36 cellular contexts compared by ENCODE assay signal in genomic region chr11:118694771-118695170, GRCh38. TPM values are rescaled to one million over a fixed set of nuclear protein-coding genes. Genes with fewer than 3 reads are reported as not detected.
"Had no signal": no experiment of that assay in that cellular context is flagged by ENCODE, and none has a peak within 500 bp of the region (broad histone marks: within the 10 kb centered on the region; RNA-seq: fewer than 3 reads in every experiment).

No MANE protein-coding gene starts in this region.

- H3K9me3 Mint-ChIP-seq: activated naive CD4-positive, alpha-beta T cell treated with anti-CD3 and anti-CD28 coated beads, Interleukin-2, amount 50 U/mL, for 72 hours; activated T-cell treated with anti-CD3 and anti-CD28 coated beads, Interleukin-2, amount 50 U/mL, for 4 hours; activated T-helper 2 cell treated with anti-CD3 and anti-CD28 coated beads, Interferon-gamma antibody, Interleukin-2, Interleukin-4, amounts not matched to agents 10 μg/mL and 5 μg/mL and 100 μg/mL, durations not matched to agents 14 hours and 24 hours and 36 hours; dendritic cell treated with granulocyte-macrophage colony-stimulating factor and Interleukin-4, amounts not matched to agents 40 ng/mL and 50 ng/mL, for 4 days; stimulated activated effector memory CD8-positive, alpha-beta T cell treated with anti-CD3 and anti-CD28 coated beads, Interleukin-12 subunit alpha, Interleukin-12 subunit beta, amount 100 ng/mL, for 72 hours; T-helper 1 cell treated with Interleukin-12 subunit alpha and Interleukin-12 subunit beta and Interleukin-4 antibody, amounts not matched to agents 30 μg/mL and 1 μg/mL, for 36 hours; type B pancreatic cell had no signal

- H3K4me1 ChIP-seq: breast epithelium, uterus had no signal

- H3K4me3 ChIP-seq: breast epithelium, esophagus muscularis mucosa, heart right ventricle, lower lobe of right lung, mucosa of descending colon, right lobe of liver, uterus had no signal

- H3K9me3 ChIP-seq: breast epithelium, esophagus muscularis mucosa, heart right ventricle, lower lobe of right lung, mucosa of descending colon, neutrophil, right lobe of liver, uterus had no signal

- H3K27me3 ChIP-seq: breast epithelium, esophagus muscularis mucosa, foreskin keratinocyte, heart right ventricle, neutrophil, right lobe of liver, uterus had no signal

- H3K4me3 Mint-ChIP-seq: activated CD8-positive, alpha-beta T cell treated with anti-CD3 and anti-CD28 coated beads for 36 hours; activated T-cell treated with anti-CD3 and anti-CD28 coated beads, Interleukin-2, amount 50 U/mL, for 4 hours; dendritic cell treated with granulocyte-macrophage colony-stimulating factor and Interleukin-4, amounts not matched to agents 40 ng/mL and 50 ng/mL, for 4 days; nephron progenitor cell; T-helper 1 cell treated with Interleukin-12 subunit alpha and Interleukin-12 subunit beta and Interleukin-4 antibody, amounts not matched to agents 30 μg/mL and 1 μg/mL, for 36 hours; type B pancreatic cell had no signal

- H3K27ac ChIP-seq: esophagus muscularis mucosa, foreskin keratinocyte, heart right ventricle, lower lobe of right lung, neutrophil, right lobe of liver, uterus, WERI-Rb-1 had no signal

- H3K36me3 Mint-ChIP-seq: type B pancreatic cell had no signal

- ATAC-seq: activated CD8-positive, alpha-beta T cell treated with anti-CD3 and anti-CD28 coated beads for 36 hours; activated T-cell treated with anti-CD3 and anti-CD28 coated beads, Interleukin-2, amount 50 U/mL, for 4 hours; foreskin keratinocyte; heart right ventricle; left lobe of liver; lower lobe of right lung; mucosa of descending colon; right lobe of liver; stimulated activated effector memory CD8-positive, alpha-beta T cell treated with anti-CD3 and anti-CD28 coated beads, Interleukin-12 subunit alpha, Interleukin-12 subunit beta, amount 100 ng/mL, for 72 hours had no signal

- H3K27ac Mint-ChIP-seq: activated CD8-positive, alpha-beta T cell treated with anti-CD3 and anti-CD28 coated beads for 36 hours; activated naive CD4-positive, alpha-beta T cell treated with anti-CD3 and anti-CD28 coated beads, Interleukin-2, amount 50 U/mL, for 72 hours; activated T-helper 2 cell treated with anti-CD3 and anti-CD28 coated beads, Interferon-gamma antibody, Interleukin-2, Interleukin-4, amounts not matched to agents 10 μg/mL and 5 μg/mL and 100 μg/mL, durations not matched to agents 14 hours and 24 hours and 36 hours; dendritic cell treated with granulocyte-macrophage colony-stimulating factor and Interleukin-4, amounts not matched to agents 40 ng/mL and 50 ng/mL, for 4 days; nephron progenitor cell; progenitor cell of endocrine pancreas; stimulated activated effector memory CD8-positive, alpha-beta T cell treated with anti-CD3 and anti-CD28 coated beads, Interleukin-12 subunit alpha, Interleukin-12 subunit beta, amount 100 ng/mL, for 72 hours; stimulated activated naive CD8-positive, alpha-beta T cell treated with anti-CD3 and anti-CD28 coated beads, Interleukin-15, amount 100 ng/mL, for 72 hours; T-helper 1 cell treated with Interleukin-12 subunit alpha and Interleukin-12 subunit beta and Interleukin-4 antibody, amounts not matched to agents 30 μg/mL and 1 μg/mL, for 36 hours; type B pancreatic cell had no signal

- H3K36me3 ChIP-seq: breast epithelium, esophagus muscularis mucosa, heart right ventricle, lower lobe of right lung, neutrophil, right lobe of liver, uterus, WERI-Rb-1 had no signal

- H3K27me3 Mint-ChIP-seq: progenitor cell of endocrine pancreas, type B pancreatic cell had no signal

- DNase-seq: activated CD4-positive, alpha-beta T cell treated with anti-CD3 and anti-CD28 coated beads, Interleukin-2, amount 50 U/mL, for 1 hour; activated CD4-positive, CD25-positive, alpha-beta regulatory T cell treated with anti-CD3 and anti-CD28 coated beads, Interleukin-2, amount 50 U/mL, for 72 hours; activated CD8-positive, alpha-beta T cell treated with anti-CD3 and anti-CD28 coated beads for 36 hours; activated naive CD4-positive, alpha-beta T cell; activated T-cell treated with anti-CD3 and anti-CD28 coated beads, Interleukin-2, amount 50 U/mL, for 4 hours; central memory CD4-positive, alpha-beta T cell; foreskin keratinocyte; heart right ventricle; kidney glomerular epithelial cell; lower lobe of right lung; mesenchymal stem cell; mucosa of descending colon; nephron progenitor cell; right lobe of liver; stimulated activated CD4-positive, alpha-beta T cell treated with anti-CD3 and anti-CD28 coated beads, Interleukin-12 subunit alpha, Interleukin-12 subunit beta, amount 100 ng/mL, for 4 hours; stimulated activated CD4-positive, alpha-beta T cell treated with anti-CD3 and anti-CD28 coated beads, Interleukin-4, amount 100 ng/mL, for 24 hours; stimulated activated naive CD8-positive, alpha-beta T cell treated with anti-CD3 and anti-CD28 coated beads, Interleukin-15, amount 100 ng/mL, for 72 hours; substantia nigra; T1000; uterus; WERI-Rb-1 had no signal

RNA-seq across cellular contexts. Expression of gene TREH, which starts 15.3 kb away (rescaled TPM):
- total RNA-seq: activated CD8-positive, alpha-beta T cell treated with anti-CD3 and anti-CD28 coated beads for 36 hours; activated naive CD4-positive, alpha-beta T cell treated with anti-CD3 and anti-CD28 coated beads, Interleukin-2, amount 50 U/mL, for 72 hours; activated T-cell treated with anti-CD3 and anti-CD28 coated beads, Interleukin-2, amount 50 U/mL, for 4 hours; activated T-helper 2 cell treated with anti-CD3 and anti-CD28 coated beads, Interferon-gamma antibody, Interleukin-2, Interleukin-4, amounts not matched to agents 10 μg/mL and 5 μg/mL and 100 μg/mL, durations not matched to agents 14 hours and 24 hours and 36 hours; breast epithelium; esophagus muscularis mucosa; foreskin keratinocyte; glomerular endothelial cell; myocyte; osteocyte; progenitor cell of endocrine pancreas; renal cortical epithelial cell; uterus had no signal
